Comparison of ENCODE assay signal across 25 cellular contexts in genomic region chr9:36169708-36170107, GRCh38. TPM values are rescaled to one million over a fixed set of nuclear protein-coding genes. Genes with fewer than 3 reads are reported as not detected.
"Had no signal": no experiment of that assay in that cellular context is flagged by ENCODE, and none has a peak within 500 bp of the region (broad histone marks: within the 10 kb centered on the region; RNA-seq: fewer than 3 reads in every experiment).

No MANE protein-coding gene starts in this region.

- H3K9ac ChIP-seq: neural progenitor cell had no signal

- H2AFZ ChIP-seq: hepatocyte, neural progenitor cell had no signal

- DNase-seq: activated CD4-positive, alpha-beta T cell treated with anti-CD3 and anti-CD28 coated beads for 48 hours; activated CD4-positive, alpha-beta T cell treated with anti-CD3 and anti-CD28 coated beads, Interleukin-2, amount 50 U/mL, for 48 hours; activated CD8-positive, alpha-beta memory T cell treated with anti-CD3 and anti-CD28 coated beads for 24 hours; activated effector memory CD4-positive, alpha-beta T cell treated with Interleukin-2 at 50 U/mL for 16 hours; activated naive CD4-positive, alpha-beta T cell treated with anti-CD3 and anti-CD28 coated beads for 36 hours; activated naive CD8-positive, alpha-beta T cell treated with anti-CD3 and anti-CD28 coated beads for 36 hours; adrenal gland; cerebellar nuclear complex; colonic mucosa; effector CD8-positive, alpha-beta T cell; islet precursor cell; left ventricle myocardium inferior; natural killer cell; right lobe of liver; stimulated activated CD4-positive, alpha-beta T cell treated with anti-CD3 and anti-CD28 coated beads, Interleukin-2, amount 100 ng/mL, for 48 hours; stimulated activated naive CD4-positive, alpha-beta T cell treated with Interleukin-2 at 50 U/mL for 16 hours had no signal

- H3K4me2 ChIP-seq: hepatocyte, neural progenitor cell had no signal

- H3K27me3 ChIP-seq: adrenal gland, ascending aorta, cardiac muscle cell, colonic mucosa, gastroesophageal sphincter, hepatocyte, neural progenitor cell, right lobe of liver had no signal

- H3K4me3 ChIP-seq: adrenal gland, ascending aorta, cardiac muscle cell, colonic mucosa, gastroesophageal sphincter, hepatocyte, left ventricle myocardium inferior, lung, neural progenitor cell, right lobe of liver, tibial nerve had no signal

- H3K9me3 ChIP-seq: adrenal gland, ascending aorta, colonic mucosa, gastroesophageal sphincter, left ventricle myocardium inferior, right lobe of liver, tibial nerve had no signal

- H3K27ac ChIP-seq: adrenal gland, ascending aorta, cardiac muscle cell, colonic mucosa, gastroesophageal sphincter, hepatocyte, left ventricle myocardium inferior, neural progenitor cell, right lobe of liver, tibial nerve, VCaP had no signal

- H3K36me3 ChIP-seq: adrenal gland, ascending aorta, cardiac muscle cell, colonic mucosa, gastroesophageal sphincter, left ventricle myocardium inferior, neural progenitor cell, right lobe of liver, tibial nerve had no signal

- H3K4me1 ChIP-seq: adrenal gland, colonic mucosa, neural progenitor cell, right lobe of liver had no signal

RNA-seq across cellular contexts. Expression of gene CCIN, which starts 0.5 kb away (rescaled TPM):
- polyA plus RNA-seq: cardiac muscle cell, esophagus, hepatocyte had no signal
